ENCODE assay signal across 10 cellular contexts in genomic region chr11:83054001-83054400, GRCh38. TPM values are rescaled to one million over a fixed set of nuclear protein-coding genes. Genes with fewer than 3 reads are reported as not detected.
DNase-seq lines count a peak whose midpoint lies in the region; ATAC-seq lines count a peak whose summit lies in the region.
"Had no signal": no experiment of that assay in that cellular context is flagged by ENCODE, and none has a peak within 500 bp of the region (broad histone marks: within the 10 kb centered on the region; RNA-seq: fewer than 3 reads in every experiment).

No MANE protein-coding gene starts in this region.

- intact Hi-C loops in left ventricle myocardium superior (cut with micrococcal nuclease), result no loop called here

- no peaks in the 10 kb centered on the region for H3K27me3 ChIP-seq in CD8-positive, alpha-beta memory T cell (ENCODE audit: insufficient read depth, low read length, poor library complexity, severe bottlenecking)
- H3K27me3 ChIP-seq: cardiac muscle cell had no signal

- H3K36me3 ChIP-seq in CD8-positive, alpha-beta memory T cell (ENCODE audit: insufficient read depth, low read length), result no peaks in the 10 kb centered on the region
- H3K36me3 ChIP-seq: cardiac muscle cell had no signal

- H3K36me3 Mint-ChIP-seq in natural killer cell treated with Interleukin-12 subunit alpha and Interleukin-12 subunit beta and Interleukin-15 and Interleukin-18, amount 100 ng/mL, for 72 hours, result no peaks in the 10 kb centered on the region
- peaks cover 3 to 16% (median 11%) of the 10 kb centered on the region in 3 donors for H3K36me3 Mint-ChIP-seq in CD8-positive, alpha-beta memory T cell
- H3K36me3 Mint-ChIP-seq: WTC11 had no signal

- H3K27ac Mint-ChIP-seq in natural killer cell treated with Interleukin-12 subunit alpha and Interleukin-12 subunit beta and Interleukin-15 and Interleukin-18, amount 100 ng/mL, for 72 hours, result peak overlapping the region; percentile 22 to 52
- H3K27ac Mint-ChIP-seq in CD8-positive, alpha-beta memory T cell, result peak overlapping the region in 2 of 8 donors; percentile 16 to 83
- H3K27ac Mint-ChIP-seq: WTC11 had no signal

- peak overlapping the region; percentile 16 for H3K4me3 Mint-ChIP-seq in natural killer cell treated with Interleukin-12 subunit alpha and Interleukin-12 subunit beta and Interleukin-15 and Interleukin-18, amount 100 ng/mL, for 72 hours
- peak overlapping the region in 1 of 7 donors; percentile 10 for H3K4me3 Mint-ChIP-seq in CD8-positive, alpha-beta memory T cell
- H3K4me3 Mint-ChIP-seq: WTC11 had no signal

- DNase-seq in Kasumi-1 (lab: John Stamatoyannopoulos, UW) (peak; percentile 8 to 11), NCI-H446 treated with DMSO at 0.1 percent for 48 hours (lab: John Stamatoyannopoulos, UW) (no peak), left ventricle myocardium superior (no peak)
- no peak for DNase-seq in natural killer cell treated with Interleukin-12 subunit alpha and Interleukin-12 subunit beta and Interleukin-15 and Interleukin-18, amount 100 ng/mL, for 72 hours (ENCODE audit: low spot score)
- DNase-seq in NK-92 treated with Interleukin-12 subunit alpha and Interleukin-12 subunit beta, amount 100 ng/mL, for 24 hours (lab: John Stamatoyannopoulos, UW), result no peak
- DNase-seq in CD8-positive, alpha-beta memory T cell, result no peak

- peaks cover 10% of the 10 kb centered on the region for H3K4me1 ChIP-seq in CD8-positive, alpha-beta memory T cell (ENCODE audit: insufficient read depth, low read length)

- H3K27ac ChIP-seq in CD8-positive, alpha-beta memory T cell (ENCODE audit: low read depth, low read length), result no peak overlapping the region
- H3K27ac ChIP-seq: cardiac muscle cell had no signal

- H3K4me3 ChIP-seq in CD8-positive, alpha-beta memory T cell (ENCODE audit: low read length), result no peak overlapping the region
- H3K4me3 ChIP-seq: cardiac muscle cell had no signal

- H3K27me3 Mint-ChIP-seq in natural killer cell treated with Interleukin-12 subunit alpha and Interleukin-12 subunit beta and Interleukin-15 and Interleukin-18, amount 100 ng/mL, for 72 hours, result no peaks in the 10 kb centered on the region
- H3K27me3 Mint-ChIP-seq in CD8-positive, alpha-beta memory T cell, result no peaks in the 10 kb centered on the region

- no peaks in the 10 kb centered on the region for H3K9me3 ChIP-seq in CD8-positive, alpha-beta memory T cell (ENCODE audit: low read length)

- ATAC-seq in GM19025 (IDR thresholded peaks at IDR 0.05; ENCODE audit: low read depth, unreplicated experiment) (peak; percentile 62), HG02623 (IDR thresholded peaks at IDR 0.05; ENCODE audit: unreplicated experiment) (peak; percentile 74), left ventricle myocardium superior (no peak)
- ATAC-seq in natural killer cell treated with Interleukin-12 subunit alpha and Interleukin-12 subunit beta and Interleukin-15 and Interleukin-18, amount 100 ng/mL, for 72 hours, result peak in 1 of 2 donors; percentile 71
- ATAC-seq: WTC11 had no signal

- POLR2A ChIA-PET in CD8-positive, alpha-beta memory T cell (lab: Charles Lee), result interaction anchor here (0.6 kb wide), 1 partner anchor 219 kb away, joined by 4 read pairs; no protein-coding TSS in a partner anchor

- CTCF ChIA-PET in CD8-positive, alpha-beta memory T cell (lab: Charles Lee), result interaction anchor here (1.4 kb wide), 1 partner anchor 14 kb away, joined by 3 read pairs; no protein-coding TSS in a partner anchor

- peaks cover 25 to 49% of the 10 kb centered on the region in 2 donors for H3K4me1 Mint-ChIP-seq in natural killer cell treated with Interleukin-12 subunit alpha and Interleukin-12 subunit beta and Interleukin-15 and Interleukin-18, amount 100 ng/mL, for 72 hours (ENCODE audit: low read depth in 2 of 2)
- H3K4me1 Mint-ChIP-seq in CD8-positive, alpha-beta memory T cell, result peaks cover 19 to 29% (median 27%) of the 10 kb centered on the region in 3 donors

- no peaks in the 10 kb centered on the region for H3K9me3 Mint-ChIP-seq in natural killer cell treated with Interleukin-12 subunit alpha and Interleukin-12 subunit beta and Interleukin-15 and Interleukin-18, amount 100 ng/mL, for 72 hours
- peaks cover 0 to 6% (median 0%) of the 10 kb centered on the region in 5 donors for H3K9me3 Mint-ChIP-seq in CD8-positive, alpha-beta memory T cell

RNA-seq across cellular contexts. Expression of gene RAB30, which starts 17.7 kb away (rescaled TPM):
- total RNA-seq in natural killer cell treated with Interleukin-12 subunit alpha and Interleukin-12 subunit beta and Interleukin-15 and Interleukin-18, amount 100 ng/mL, for 72 hours, result 10 to 100 TPM in 1 of 2 donors, 1 to 10 TPM in 1; 5.7 to 10.5 TPM
- total RNA-seq in left ventricle myocardium superior, result 31.3 TPM
- 10 to 100 TPM; 15.7 to 17.1 TPM for total RNA-seq in CD8-positive, alpha-beta memory T cell
- polyA plus RNA-seq in CD8-positive, alpha-beta memory T cell, result 5.1 TPM

Comparison
In these comparisons a context has a peak if more than half of its experiments do, and no peak if none do; other contexts are left out.
1. DNase-seq: peak in Kasumi-1 (2 of 2); none in natural killer cell treated with Interleukin-12 subunit alpha and Interleukin-12 subunit beta and Interleukin-15 and Interleukin-18, amount 100 ng/mL, for 72 hours (single experiment), NCI-H446 treated with DMSO at 0.1 percent for 48 hours (single experiment), NK-92 treated with Interleukin-12 subunit alpha and Interleukin-12 subunit beta, amount 100 ng/mL, for 24 hours (single experiment), left ventricle myocardium superior (single experiment) and CD8-positive, alpha-beta memory T cell (0 of 5).